Comparison of ENCODE assay signal across 29 cellular contexts in the genomic region with DNA sequence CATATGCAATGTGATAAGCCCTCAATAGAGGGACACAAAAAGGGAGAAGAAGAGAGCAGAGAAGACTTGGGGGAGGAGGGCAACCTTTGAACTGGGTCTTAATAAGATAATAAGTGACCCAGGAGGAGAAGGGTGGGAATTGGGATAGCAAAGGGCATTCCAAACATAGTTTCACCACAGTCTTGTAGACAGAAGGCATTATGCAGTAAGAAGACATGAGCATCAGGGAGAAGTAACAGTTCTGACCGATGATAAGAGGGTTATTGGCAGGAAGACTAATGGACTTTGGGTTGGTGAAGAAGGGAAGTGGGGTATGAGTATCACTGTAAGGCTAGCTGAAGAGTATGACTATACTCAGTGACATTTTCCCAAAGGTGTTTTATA.
A peak's percentile ranks its signal among the peaks of the same experiment; 100 is the strongest.
DNase-seq lines count a peak whose midpoint lies in the region; ATAC-seq and TF ChIP-seq lines count a peak whose summit lies in the region.
"Had no signal": no experiment of that assay in that cellular context is flagged by ENCODE, and none has a peak within 500 bp of the region (broad histone marks: within the 10 kb centered on the region; RNA-seq: fewer than 3 reads in every experiment).

No MANE protein-coding gene starts in this region.

- H3K56ac ChIP-seq in IMR-90 (ENCODE audit: extremely low read depth, insufficient read depth, low read length) = no peak overlapping the region; the same call in 1 of the 2 replicates

- peak overlapping the region; percentile 88 for H4K91ac ChIP-seq in IMR-90 (ENCODE audit: insufficient read depth, low read depth, low read length)

- peak overlapping the region; percentile 87 for H3K14ac ChIP-seq in IMR-90 (replicated peaks; ENCODE audit: low read depth, low read length)

- H3K79me1 ChIP-seq in IMR-90 (ENCODE audit: low read depth in 1 of 2, low read length in 2 of 2) = peaks cover 11 to 18% of the 10 kb centered on the region in 2 experiments; a peak in 3 of 4 replicates

- peaks cover 4% of the 10 kb centered on the region; the same call in 1 of the 2 replicates for H4K20me1 ChIP-seq in IMR-90 (ENCODE audit: insufficient read depth, low read length)

- BruUV-seq in IMR-90 (replicated peaks; lab: Mats Ljungman, UMichigan) = no TSS peak

- H3K9me3 ChIP-seq in IMR-90 (ENCODE audit: control insufficient read depth, insufficient read depth, low read length) = no peaks in the 10 kb centered on the region
- H3K9me3 ChIP-seq in muscle layer of colon (ENCODE audit: low read length) = no peaks in the 10 kb centered on the region
- H3K9me3 ChIP-seq: BE2C, thoracic aorta, uterus had no signal

- H3K23ac ChIP-seq in IMR-90 (ENCODE audit: low read depth, low read length) = peak overlapping the region; percentile 70; the same call in 1 of the 2 replicates

- peak overlapping the region; percentile 97; the same call in 1 of the 2 replicates for H3K18ac ChIP-seq in IMR-90 (ENCODE audit: low read depth, low read length)

- ATAC-seq in IMR-90 (ENCODE audit: low read depth) = no peak
- no peak for ATAC-seq in omental fat pad (ENCODE audit: low FRiP score)
- ATAC-seq: activated CD8-positive, alpha-beta T cell treated with anti-CD3 and anti-CD28 coated beads, Interleukin-2, amount 10 ng/mL, durations not matched to agents 7 days and 5 days; activated naive CD4-positive, alpha-beta T cell treated with anti-CD3 and anti-CD28 coated beads, Interleukin-2, amount 50 U/mL, for 72 hours; left ventricle myocardium superior; sciatic nerve had no signal

- H3K36me3 ChIP-seq in ACC112 (ENCODE audit: insufficient read depth, low read length) (no peaks in the 10 kb centered on the region), IMR-90 (ENCODE audit: control insufficient read depth, insufficient read depth, low read length) (no peaks in the 10 kb centered on the region), muscle layer of colon (ENCODE audit: insufficient read depth, low read length) (no peaks in the 10 kb centered on the region)
- H3K36me3 ChIP-seq: BE2C, cardiac muscle cell, thoracic aorta, uterus had no signal

- POLR2A ChIA-PET in IMR-90 (lab: Charles Lee; ENCODE audit: unreplicated experiment) = interaction anchor here (1.0 kb wide), 1 partner anchor 54 kb away, joined by 3 read pairs; no protein-coding TSS in a partner anchor

- H4K8ac ChIP-seq in IMR-90 (ENCODE audit: low read depth in 2 of 2, low read length in 2 of 2) = peak overlapping the region; percentile 71 to 90; a peak in 3 of 4 replicates

- H3K4ac ChIP-seq in IMR-90 (ENCODE audit: low read depth, low read length) = peak overlapping the region; percentile 90

- TF ChIP-seq CTCF in IMR-90 (conservative IDR thresholded peaks at IDR 0.05; ENCODE audit: low read depth, low read length) (no peak), omental fat pad (IDR thresholded peaks at IDR 0.05) (no peak)

- no peak overlapping the region for H3K4me2 ChIP-seq in IMR-90 (ENCODE audit: low read depth, low read length)
- H3K4me2 ChIP-seq: KMS-11 had no signal

- H3K9ac ChIP-seq in IMR-90 (ENCODE audit: low read depth, low read length) (no peak overlapping the region), muscle layer of colon (ENCODE audit: low read length) (no peak overlapping the region)
- H3K9ac ChIP-seq: KMS-11 had no signal

- H2AK9ac ChIP-seq in IMR-90 (replicated peaks; ENCODE audit: low read depth, low read length, poor library complexity) = no peak overlapping the region

- TF ChIP-seq RAD21 in IMR-90 (IDR thresholded peaks at IDR 0.05; ENCODE audit: low read length) = no peak

- no peak for TF ChIP-seq POLR2A in IMR-90 (IDR thresholded peaks at IDR 0.05; ENCODE audit: low read depth, low read length)

- H2BK5ac ChIP-seq in IMR-90 (ENCODE audit: low read depth, low read length, poor library complexity, severe bottlenecking) = peak overlapping the region; percentile 99

- CTCF ChIA-PET in IMR-90 (lab: Yijun Ruan, JAX) = no interaction called here

- H2AFZ ChIP-seq in ACC112 (ENCODE audit: low read length, unreplicated experiment) (no peak overlapping the region), IMR-90 (replicated peaks; ENCODE audit: low read length, poor library complexity) (no peak overlapping the region)

- H3K4me3 ChIP-seq in ACC112 (ENCODE audit: low read depth, low read length) = no peak overlapping the region
- no peak overlapping the region for H3K4me3 ChIP-seq in IMR-90 (ENCODE audit: insufficient read depth, low read depth, low read length)
- H3K4me3 ChIP-seq in muscle layer of colon (ENCODE audit: low read depth in 1 of 2, low read length in 2 of 2) = no peak overlapping the region
- H3K4me3 ChIP-seq: cardiac muscle cell, thoracic aorta, uterus had no signal

- H3K27me3 ChIP-seq in ACC112 (ENCODE audit: insufficient read depth, low read length) (no peaks in the 10 kb centered on the region), IMR-90 (ENCODE audit: control insufficient read depth, insufficient read depth, low read length) (no peaks in the 10 kb centered on the region), muscle layer of colon (ENCODE audit: control insufficient read depth in 1 of 2, insufficient read depth in 2 of 2, low read length in 2 of 2) (no peaks in the 10 kb centered on the region)
- H3K27me3 ChIP-seq: BE2C, cardiac muscle cell, uterus had no signal

- 100% methylated on average over 1 of the region's 1 CpG; no CpG with 5 or more reads in 1 of the 2 experiments for WGBS in IMR-90 (ENCODE audit: extremely low coverage in 2 of 2, insufficient read length in 1 of 2), 2 experiments

- H2AK5ac ChIP-seq in IMR-90 (ENCODE audit: low read depth, low read length) = peak overlapping the region; percentile 96

- peak overlapping the region; percentile 96 for H2BK120ac ChIP-seq in IMR-90 (ENCODE audit: low read depth, low read length)

- H2BK20ac ChIP-seq in IMR-90 (ENCODE audit: low read depth, low read length) = peak overlapping the region; percentile 97

- dilution Hi-C loops in IMR-90 (cut with HindIII; ENCODE audit: low sequenced_read_pairs, unreplicated experiment) = loop anchor here (25.0 kb wide), 1 partner anchor 238 kb away; no protein-coding TSS in a partner anchor

- H3K9me1 ChIP-seq in IMR-90 (ENCODE audit: insufficient read depth, low read length) = peaks cover 15% of the 10 kb centered on the region

- H3K4me1 ChIP-seq in ACC112 (ENCODE audit: control insufficient read depth, insufficient read depth, low read length, unreplicated experiment) (peaks cover 46% of the 10 kb centered on the region), IMR-90 (ENCODE audit: control insufficient read depth, insufficient read depth, low read length) (peaks cover 11% of the 10 kb centered on the region), muscle layer of colon (ENCODE audit: insufficient read depth, low read length) (peaks cover 38% of the 10 kb centered on the region)
- H3K4me1 ChIP-seq: BE2C had no signal

- H2BK15ac ChIP-seq in IMR-90 (ENCODE audit: low read depth, low read length) = peak overlapping the region; percentile 98

- H3K27ac ChIP-seq in ACC112 (ENCODE audit: low read depth, low read length) (peak overlapping the region; percentile 91; the same call in 1 of the 2 replicates), IMR-90 (ENCODE audit: insufficient read depth, low read length) (no peak overlapping the region; the same call in 1 of the 2 replicates), epithelial cell of prostate (peak overlapping the region; percentile 94), muscle layer of colon (ENCODE audit: low read depth, low read length) (peak overlapping the region; percentile 46)
- H3K27ac ChIP-seq: cardiac muscle cell, KMS-11, thoracic aorta, uterus had no signal

- H4K5ac ChIP-seq in IMR-90 (ENCODE audit: low read depth, low read length) = peak overlapping the region; percentile 92; the same call in 1 of the 2 replicates

- in situ Hi-C loops in IMR-90 (cut with MboI; ENCODE audit: low sequenced_read_pairs) = no loop called here

- DNase-seq in IMR-90 = no peak
- DNase-seq in epithelial cell of prostate (ENCODE audit: low read depth, low spot score) = no peak
- no peak for DNase-seq in cerebellum (ENCODE audit: low spot score)
- DNase-seq in activated gamma-delta T cell treated with Interleukin-2 at 50 U/mL for 16 hours = no peak
- no peak for DNase-seq in omental fat pad (ENCODE audit: low spot score)
- DNase-seq in stimulated activated CD4-positive, alpha-beta T cell treated with anti-CD3 and anti-CD28 coated beads, Interleukin-1b, Interleukin-23, amount 100 ng/mL, for 48 hours = no peak
- DNase-seq: activated CD4-positive, CD25-positive, alpha-beta regulatory T cell treated with anti-CD3 and anti-CD28 coated beads, Interleukin-2, amount 50 U/mL, for 72 hours; activated CD8-positive, alpha-beta T cell treated with anti-CD3 and anti-CD28 coated beads, Interleukin-2, amount 10 ng/mL, durations not matched to agents 7 days and 5 days; BE2C; CD8-positive, alpha-beta memory T cell; cortex of kidney; GDM1; glutamatergic neuron; H9; left ventricle myocardium superior; NCI-H1436; NCI-H2081 treated with DMSO at 0.1 percent for 48 hours; NCI-H345; RPMI8226; stimulated activated CD4-positive, alpha-beta T cell treated with anti-CD3 and anti-CD28 coated beads, Interleukin-15, amount 100 ng/mL, for 24 hours; stimulated activated naive CD4-positive, alpha-beta T cell treated with Interleukin-2 at 50 U/mL for 16 hours; uterus had no signal

- intact Hi-C loops in IMR-90 (cut with micrococcal nuclease) = loop anchor here (2.0 to 5.0 kb wide), 2 partner anchors 81 to 168 kb away; no protein-coding TSS in a partner anchor

- H3K79me2 ChIP-seq in ACC112 (ENCODE audit: control insufficient read depth, insufficient read depth, low read length, unreplicated experiment) = no peaks in the 10 kb centered on the region

TF ChIP-seq in IMR-90, 13 proteins besides CTCF, POLR2A, EP300 and RAD21:
- TF ChIP-seq RCOR1 (IDR thresholded peaks at IDR 0.05; ENCODE audit: insufficient replicate concordance, low read length) = no peak
- no peak for TF ChIP-seq NFE2L2 (IDR thresholded peaks at IDR 0.05; ENCODE audit: low read depth, low read length)
- no peak for TF ChIP-seq FOS (IDR thresholded peaks at IDR 0.05; ENCODE audit: low read depth, low read length)
